Comparison of ENCODE assay signal across 32 cellular contexts in genomic region chr3:139140553-139140952, GRCh38.
"Had no signal": no experiment of that assay in that cellular context is flagged by ENCODE, and none has a peak within 500 bp of the region (broad histone marks: within the 10 kb centered on the region; RNA-seq: fewer than 3 reads in every experiment).

No MANE protein-coding gene starts in this region.

- H3K36me3 ChIP-seq: adrenal gland, ascending aorta, brain microvascular endothelial cell, breast epithelium, cardiac muscle cell had no signal

- H3K9me3 ChIP-seq: adrenal gland, ascending aorta, body of pancreas, breast epithelium had no signal

- ATAC-seq: activated naive CD4-positive, alpha-beta T cell treated with anti-CD3 and anti-CD28 coated beads, Interleukin-2, amount 50 U/mL, for 72 hours; activated naive CD8-positive, alpha-beta T cell treated with anti-CD3 and anti-CD28 coated beads, Interleukin-2, amount 50 U/mL, for 24 hours; activated T-cell treated with anti-CD3 and anti-CD28 coated beads, Interleukin-2, amount 50 U/mL, for 4 hours; activated T-cell treated with anti-CD3 and anti-CD28 coated beads, Interleukin-2, amount 50 U/mL, for 72 hours; activated T-helper 17 cell treated with anti-CD3 and anti-CD28 coated beads, Interleukin-2, amount 50 U/mL, for 72 hours; body of pancreas had no signal

- H3K27ac ChIP-seq: adrenal gland, ascending aorta, body of pancreas, brain microvascular endothelial cell, breast epithelium, cardiac muscle cell had no signal

- H3K4me3 ChIP-seq: adrenal gland, ascending aorta, body of pancreas, breast epithelium, cardiac muscle cell had no signal

- DNase-seq: activated effector memory CD4-positive, alpha-beta T cell treated with anti-CD3 and anti-CD28 coated beads, Interleukin-2, amount 50 U/mL, for 16 hours; activated effector memory CD4-positive, alpha-beta T cell treated with Interleukin-2 at 50 U/mL for 16 hours; activated gamma-delta T cell; activated gamma-delta T cell treated with Interleukin-2 at 50 U/mL for 16 hours; activated naive CD4-positive, alpha-beta T cell; activated naive CD4-positive, alpha-beta T cell treated with anti-CD3 and anti-CD28 coated beads for 36 hours; activated naive CD4-positive, alpha-beta T cell treated with anti-CD3 and anti-CD28 coated beads, Interleukin-2, amount 10 ng/mL, durations not matched to agents 7 days and 5 days; activated naive CD4-positive, alpha-beta T cell treated with anti-CD3 and anti-CD28 coated beads, Interleukin-2, amount 50 U/mL, for 16 hours; activated naive CD4-positive, alpha-beta T cell treated with Interleukin-2 at 50 U/mL for 16 hours; activated naive CD8-positive, alpha-beta T cell treated with anti-CD3 and anti-CD28 coated beads for 36 hours; activated naive CD8-positive, alpha-beta T cell treated with anti-CD3 and anti-CD28 coated beads, Interleukin-2, amount 10 ng/mL, durations not matched to agents 7 days and 5 days; activated naive CD8-positive, alpha-beta T cell treated with anti-CD3 and anti-CD28 coated beads, Interleukin-2, amount 50 U/mL, for 24 hours; activated T-cell treated with anti-CD3 and anti-CD28 coated beads, Interleukin-2, amount 50 U/mL, for 1 hour; activated T-cell treated with anti-CD3 and anti-CD28 coated beads, Interleukin-2, amount 50 U/mL, for 24 hours; activated T-cell treated with anti-CD3 and anti-CD28 coated beads, Interleukin-2, amount 50 U/mL, for 4 hours; activated T-cell treated with anti-CD3 and anti-CD28 coated beads, Interleukin-2, amount 50 U/mL, for 48 hours; activated T-cell treated with anti-CD3 and anti-CD28 coated beads, Interleukin-2, amount 50 U/mL, for 72 hours; adrenal gland; amniotic stem cell; amygdala; anterior cingulate cortex; aorta; body of pancreas; brain microvascular endothelial cell; caudate nucleus; central memory CD4-positive, alpha-beta T cell; cerebellar nuclear complex had no signal

- H3K4me1 ChIP-seq: adrenal gland, ascending aorta, breast epithelium had no signal
